In genomic region chr2:96861074-96861473, GRCh38 we compare ENCODE assay signal across 2 cellular contexts.
TF ChIP-seq lines count a peak whose summit lies in the region.

No MANE protein-coding gene starts in this region.

TF ChIP-seq in K562, 482 proteins besides CTCF, POLR2A, EP300 and RAD21:
- TF ChIP-seq HNRNPUL1 (IDR thresholded peaks at IDR 0.05; ENCODE audit: low read length) (no peak), PCBP1 (IDR thresholded peaks at IDR 0.05; ENCODE audit: low read depth, low read length, poor library complexity, severe bottlenecking) (peak; percentile 25), GABPB1 (CRISPR knock-in tag; IDR thresholded peaks at IDR 0.05) (no peak), HDAC3 (IDR thresholded peaks at IDR 0.05; ENCODE audit: borderline replicate concordance, partially characterized antibody) (no peak), KAT2B (IDR thresholded peaks at IDR 0.05; ENCODE audit: low read depth, low read length) (no peak), HNRNPL (IDR thresholded peaks at IDR 0.05; ENCODE audit: low read depth, low read length) (0 out of 2 replicates have a peak, but pooled peaks have one; percentile 18), FOXA1 (IDR thresholded peaks at IDR 0.05; ENCODE audit: borderline replicate concordance) (no peak), RBFOX2 (IDR thresholded peaks at IDR 0.05; ENCODE audit: low read depth, low read length) (peak; percentile 53; the same call in 1 of the 2 replicates)
- TF ChIP-seq, protein P1, sequence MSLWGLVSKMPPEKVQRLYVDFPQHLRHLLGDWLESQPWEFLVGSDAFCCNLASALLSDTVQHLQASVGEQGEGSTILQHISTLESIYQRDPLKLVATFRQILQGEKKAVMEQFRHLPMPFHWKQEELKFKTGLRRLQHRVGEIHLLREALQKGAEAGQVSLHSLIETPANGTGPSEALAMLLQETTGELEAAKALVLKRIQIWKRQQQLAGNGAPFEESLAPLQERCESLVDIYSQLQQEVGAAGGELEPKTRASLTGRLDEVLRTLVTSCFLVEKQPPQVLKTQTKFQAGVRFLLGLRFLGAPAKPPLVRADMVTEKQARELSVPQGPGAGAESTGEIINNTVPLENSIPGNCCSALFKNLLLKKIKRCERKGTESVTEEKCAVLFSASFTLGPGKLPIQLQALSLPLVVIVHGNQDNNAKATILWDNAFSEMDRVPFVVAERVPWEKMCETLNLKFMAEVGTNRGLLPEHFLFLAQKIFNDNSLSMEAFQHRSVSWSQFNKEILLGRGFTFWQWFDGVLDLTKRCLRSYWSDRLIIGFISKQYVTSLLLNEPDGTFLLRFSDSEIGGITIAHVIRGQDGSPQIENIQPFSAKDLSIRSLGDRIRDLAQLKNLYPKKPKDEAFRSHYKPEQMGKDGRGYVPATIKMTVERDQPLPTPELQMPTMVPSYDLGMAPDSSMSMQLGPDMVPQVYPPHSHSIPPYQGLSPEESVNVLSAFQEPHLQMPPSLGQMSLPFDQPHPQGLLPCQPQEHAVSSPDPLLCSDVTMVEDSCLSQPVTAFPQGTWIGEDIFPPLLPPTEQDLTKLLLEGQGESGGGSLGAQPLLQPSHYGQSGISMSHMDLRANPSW (CRISPR knock-in tag; IDR thresholded peaks at IDR 0.05) = no peak
- TF ChIP-seq, protein P2, sequence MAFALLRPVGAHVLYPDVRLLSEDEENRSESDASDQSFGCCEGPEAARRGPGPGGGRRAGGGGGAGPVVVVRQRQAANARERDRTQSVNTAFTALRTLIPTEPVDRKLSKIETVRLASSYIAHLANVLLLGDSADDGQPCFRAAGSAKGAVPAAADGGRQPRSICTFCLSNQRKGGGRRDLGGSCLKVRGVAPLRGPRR (CRISPR knock-in tag; IDR thresholded peaks at IDR 0.05) = no peak

TF ChIP-seq in liver, 16 proteins besides CTCF, POLR2A, EP300 and RAD21:
- TF ChIP-seq FOXA2 (IDR thresholded peaks at IDR 0.05) (no peak), JUND (IDR thresholded peaks at IDR 0.05) (no peak), HNF4G (IDR thresholded peaks at IDR 0.05) (no peak), FOXA1 (IDR thresholded peaks at IDR 0.05) (no peak), EGR1 (IDR thresholded peaks at IDR 0.05; ENCODE audit: low read depth in 2 of 2) (no peak), TAF1 (conservative IDR thresholded peaks at IDR 0.05) (no peak), RXRA (IDR thresholded peaks at IDR 0.05) (no peak), MAX (IDR thresholded peaks at IDR 0.05) (no peak), YY1 (IDR thresholded peaks at IDR 0.05) (no peak), NR2F2 (IDR thresholded peaks at IDR 0.05) (no peak), SP1 (IDR thresholded peaks at IDR 0.05) (no peak), GABPA (IDR thresholded peaks at IDR 0.05 in 1 of 2, conservative IDR thresholded peaks at IDR 0.05 in 1 of 2) (no peak), HNF4A (conservative IDR thresholded peaks at IDR 0.05) (no peak)
- TF ChIP-seq, protein P3, sequence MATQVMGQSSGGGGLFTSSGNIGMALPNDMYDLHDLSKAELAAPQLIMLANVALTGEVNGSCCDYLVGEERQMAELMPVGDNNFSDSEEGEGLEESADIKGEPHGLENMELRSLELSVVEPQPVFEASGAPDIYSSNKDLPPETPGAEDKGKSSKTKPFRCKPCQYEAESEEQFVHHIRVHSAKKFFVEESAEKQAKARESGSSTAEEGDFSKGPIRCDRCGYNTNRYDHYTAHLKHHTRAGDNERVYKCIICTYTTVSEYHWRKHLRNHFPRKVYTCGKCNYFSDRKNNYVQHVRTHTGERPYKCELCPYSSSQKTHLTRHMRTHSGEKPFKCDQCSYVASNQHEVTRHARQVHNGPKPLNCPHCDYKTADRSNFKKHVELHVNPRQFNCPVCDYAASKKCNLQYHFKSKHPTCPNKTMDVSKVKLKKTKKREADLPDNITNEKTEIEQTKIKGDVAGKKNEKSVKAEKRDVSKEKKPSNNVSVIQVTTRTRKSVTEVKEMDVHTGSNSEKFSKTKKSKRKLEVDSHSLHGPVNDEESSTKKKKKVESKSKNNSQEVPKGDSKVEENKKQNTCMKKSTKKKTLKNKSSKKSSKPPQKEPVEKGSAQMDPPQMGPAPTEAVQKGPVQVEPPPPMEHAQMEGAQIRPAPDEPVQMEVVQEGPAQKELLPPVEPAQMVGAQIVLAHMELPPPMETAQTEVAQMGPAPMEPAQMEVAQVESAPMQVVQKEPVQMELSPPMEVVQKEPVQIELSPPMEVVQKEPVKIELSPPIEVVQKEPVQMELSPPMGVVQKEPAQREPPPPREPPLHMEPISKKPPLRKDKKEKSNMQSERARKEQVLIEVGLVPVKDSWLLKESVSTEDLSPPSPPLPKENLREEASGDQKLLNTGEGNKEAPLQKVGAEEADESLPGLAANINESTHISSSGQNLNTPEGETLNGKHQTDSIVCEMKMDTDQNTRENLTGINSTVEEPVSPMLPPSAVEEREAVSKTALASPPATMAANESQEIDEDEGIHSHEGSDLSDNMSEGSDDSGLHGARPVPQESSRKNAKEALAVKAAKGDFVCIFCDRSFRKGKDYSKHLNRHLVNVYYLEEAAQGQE (IDR thresholded peaks at IDR 0.05) = no peak
- TF ChIP-seq, protein P4, sequence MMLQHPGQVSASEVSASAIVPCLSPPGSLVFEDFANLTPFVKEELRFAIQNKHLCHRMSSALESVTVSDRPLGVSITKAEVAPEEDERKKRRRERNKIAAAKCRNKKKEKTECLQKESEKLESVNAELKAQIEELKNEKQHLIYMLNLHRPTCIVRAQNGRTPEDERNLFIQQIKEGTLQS (IDR thresholded peaks at IDR 0.05) = no peak
- TF ChIP-seq, protein P5, sequence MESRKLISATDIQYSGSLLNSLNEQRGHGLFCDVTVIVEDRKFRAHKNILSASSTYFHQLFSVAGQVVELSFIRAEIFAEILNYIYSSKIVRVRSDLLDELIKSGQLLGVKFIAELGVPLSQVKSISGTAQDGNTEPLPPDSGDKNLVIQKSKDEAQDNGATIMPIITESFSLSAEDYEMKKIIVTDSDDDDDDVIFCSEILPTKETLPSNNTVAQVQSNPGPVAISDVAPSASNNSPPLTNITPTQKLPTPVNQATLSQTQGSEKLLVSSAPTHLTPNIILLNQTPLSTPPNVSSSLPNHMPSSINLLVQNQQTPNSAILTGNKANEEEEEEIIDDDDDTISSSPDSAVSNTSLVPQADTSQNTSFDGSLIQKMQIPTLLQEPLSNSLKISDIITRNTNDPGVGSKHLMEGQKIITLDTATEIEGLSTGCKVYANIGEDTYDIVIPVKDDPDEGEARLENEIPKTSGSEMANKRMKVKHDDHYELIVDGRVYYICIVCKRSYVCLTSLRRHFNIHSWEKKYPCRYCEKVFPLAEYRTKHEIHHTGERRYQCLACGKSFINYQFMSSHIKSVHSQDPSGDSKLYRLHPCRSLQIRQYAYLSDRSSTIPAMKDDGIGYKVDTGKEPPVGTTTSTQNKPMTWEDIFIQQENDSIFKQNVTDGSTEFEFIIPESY (IDR thresholded peaks at IDR 0.05) = no peak
